In the genomic region with DNA sequence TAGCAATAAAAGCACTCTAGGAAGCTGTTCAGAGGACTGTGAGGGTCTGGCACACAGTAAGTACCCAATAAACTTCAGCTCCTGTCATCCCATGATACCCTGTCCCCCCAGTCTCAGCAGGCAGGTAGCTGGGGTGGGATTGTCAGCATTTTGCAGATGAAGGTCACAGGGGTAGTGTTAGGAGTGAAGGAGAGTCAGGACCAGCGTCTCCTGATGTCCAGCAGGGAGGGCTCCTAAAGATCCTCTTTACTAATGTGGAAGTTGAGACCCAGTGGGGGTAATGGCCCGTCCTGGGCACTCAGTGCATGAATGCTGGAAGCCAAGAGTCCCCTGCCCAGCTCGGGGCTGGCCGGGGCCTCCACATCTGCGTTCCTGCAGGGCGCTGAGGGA, we compare ENCODE assay signal across 1 cellular context.
TF ChIP-seq lines count a peak whose summit lies in the region.

No MANE protein-coding gene starts in this region.

TF ChIP-seq in H1, 55 proteins besides CTCF, POLR2A, EP300 and RAD21:
- no peak for TF ChIP-seq YY1 (IDR thresholded peaks at IDR 0.05; ENCODE audit: low read depth, low read length)
- TF ChIP-seq, protein P1, sequence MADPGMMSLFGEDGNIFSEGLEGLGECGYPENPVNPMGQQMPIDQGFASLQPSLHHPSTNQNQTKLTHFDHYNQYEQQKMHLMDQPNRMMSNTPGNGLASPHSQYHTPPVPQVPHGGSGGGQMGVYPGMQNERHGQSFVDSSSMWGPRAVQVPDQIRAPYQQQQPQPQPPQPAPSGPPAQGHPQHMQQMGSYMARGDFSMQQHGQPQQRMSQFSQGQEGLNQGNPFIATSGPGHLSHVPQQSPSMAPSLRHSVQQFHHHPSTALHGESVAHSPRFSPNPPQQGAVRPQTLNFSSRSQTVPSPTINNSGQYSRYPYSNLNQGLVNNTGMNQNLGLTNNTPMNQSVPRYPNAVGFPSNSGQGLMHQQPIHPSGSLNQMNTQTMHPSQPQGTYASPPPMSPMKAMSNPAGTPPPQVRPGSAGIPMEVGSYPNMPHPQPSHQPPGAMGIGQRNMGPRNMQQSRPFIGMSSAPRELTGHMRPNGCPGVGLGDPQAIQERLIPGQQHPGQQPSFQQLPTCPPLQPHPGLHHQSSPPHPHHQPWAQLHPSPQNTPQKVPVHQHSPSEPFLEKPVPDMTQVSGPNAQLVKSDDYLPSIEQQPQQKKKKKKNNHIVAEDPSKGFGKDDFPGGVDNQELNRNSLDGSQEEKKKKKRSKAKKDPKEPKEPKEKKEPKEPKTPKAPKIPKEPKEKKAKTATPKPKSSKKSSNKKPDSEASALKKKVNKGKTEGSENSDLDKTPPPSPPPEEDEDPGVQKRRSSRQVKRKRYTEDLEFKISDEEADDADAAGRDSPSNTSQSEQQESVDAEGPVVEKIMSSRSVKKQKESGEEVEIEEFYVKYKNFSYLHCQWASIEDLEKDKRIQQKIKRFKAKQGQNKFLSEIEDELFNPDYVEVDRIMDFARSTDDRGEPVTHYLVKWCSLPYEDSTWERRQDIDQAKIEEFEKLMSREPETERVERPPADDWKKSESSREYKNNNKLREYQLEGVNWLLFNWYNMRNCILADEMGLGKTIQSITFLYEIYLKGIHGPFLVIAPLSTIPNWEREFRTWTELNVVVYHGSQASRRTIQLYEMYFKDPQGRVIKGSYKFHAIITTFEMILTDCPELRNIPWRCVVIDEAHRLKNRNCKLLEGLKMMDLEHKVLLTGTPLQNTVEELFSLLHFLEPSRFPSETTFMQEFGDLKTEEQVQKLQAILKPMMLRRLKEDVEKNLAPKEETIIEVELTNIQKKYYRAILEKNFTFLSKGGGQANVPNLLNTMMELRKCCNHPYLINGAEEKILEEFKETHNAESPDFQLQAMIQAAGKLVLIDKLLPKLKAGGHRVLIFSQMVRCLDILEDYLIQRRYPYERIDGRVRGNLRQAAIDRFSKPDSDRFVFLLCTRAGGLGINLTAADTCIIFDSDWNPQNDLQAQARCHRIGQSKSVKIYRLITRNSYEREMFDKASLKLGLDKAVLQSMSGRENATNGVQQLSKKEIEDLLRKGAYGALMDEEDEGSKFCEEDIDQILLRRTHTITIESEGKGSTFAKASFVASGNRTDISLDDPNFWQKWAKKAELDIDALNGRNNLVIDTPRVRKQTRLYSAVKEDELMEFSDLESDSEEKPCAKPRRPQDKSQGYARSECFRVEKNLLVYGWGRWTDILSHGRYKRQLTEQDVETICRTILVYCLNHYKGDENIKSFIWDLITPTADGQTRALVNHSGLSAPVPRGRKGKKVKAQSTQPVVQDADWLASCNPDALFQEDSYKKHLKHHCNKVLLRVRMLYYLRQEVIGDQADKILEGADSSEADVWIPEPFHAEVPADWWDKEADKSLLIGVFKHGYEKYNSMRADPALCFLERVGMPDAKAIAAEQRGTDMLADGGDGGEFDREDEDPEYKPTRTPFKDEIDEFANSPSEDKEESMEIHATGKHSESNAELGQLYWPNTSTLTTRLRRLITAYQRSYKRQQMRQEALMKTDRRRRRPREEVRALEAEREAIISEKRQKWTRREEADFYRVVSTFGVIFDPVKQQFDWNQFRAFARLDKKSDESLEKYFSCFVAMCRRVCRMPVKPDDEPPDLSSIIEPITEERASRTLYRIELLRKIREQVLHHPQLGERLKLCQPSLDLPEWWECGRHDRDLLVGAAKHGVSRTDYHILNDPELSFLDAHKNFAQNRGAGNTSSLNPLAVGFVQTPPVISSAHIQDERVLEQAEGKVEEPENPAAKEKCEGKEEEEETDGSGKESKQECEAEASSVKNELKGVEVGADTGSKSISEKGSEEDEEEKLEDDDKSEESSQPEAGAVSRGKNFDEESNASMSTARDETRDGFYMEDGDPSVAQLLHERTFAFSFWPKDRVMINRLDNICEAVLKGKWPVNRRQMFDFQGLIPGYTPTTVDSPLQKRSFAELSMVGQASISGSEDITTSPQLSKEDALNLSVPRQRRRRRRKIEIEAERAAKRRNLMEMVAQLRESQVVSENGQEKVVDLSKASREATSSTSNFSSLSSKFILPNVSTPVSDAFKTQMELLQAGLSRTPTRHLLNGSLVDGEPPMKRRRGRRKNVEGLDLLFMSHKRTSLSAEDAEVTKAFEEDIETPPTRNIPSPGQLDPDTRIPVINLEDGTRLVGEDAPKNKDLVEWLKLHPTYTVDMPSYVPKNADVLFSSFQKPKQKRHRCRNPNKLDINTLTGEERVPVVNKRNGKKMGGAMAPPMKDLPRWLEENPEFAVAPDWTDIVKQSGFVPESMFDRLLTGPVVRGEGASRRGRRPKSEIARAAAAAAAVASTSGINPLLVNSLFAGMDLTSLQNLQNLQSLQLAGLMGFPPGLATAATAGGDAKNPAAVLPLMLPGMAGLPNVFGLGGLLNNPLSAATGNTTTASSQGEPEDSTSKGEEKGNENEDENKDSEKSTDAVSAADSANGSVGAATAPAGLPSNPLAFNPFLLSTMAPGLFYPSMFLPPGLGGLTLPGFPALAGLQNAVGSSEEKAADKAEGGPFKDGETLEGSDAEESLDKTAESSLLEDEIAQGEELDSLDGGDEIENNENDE (IDR thresholded peaks at IDR 0.05; ENCODE audit: insufficient replicate concordance, low read length): no peak
- TF ChIP-seq BACH1 (IDR thresholded peaks at IDR 0.05; ENCODE audit: low read length): no peak
- TF ChIP-seq RBBP5 (IDR thresholded peaks at IDR 0.05; ENCODE audit: borderline replicate concordance, low read depth, low read length): no peak
- no peak for TF ChIP-seq KDM5A (IDR thresholded peaks at IDR 0.05; ENCODE audit: low read length)
- no peak for TF ChIP-seq ASH2L (IDR thresholded peaks at IDR 0.05; ENCODE audit: low read length)
- TF ChIP-seq SP2 (IDR thresholded peaks at IDR 0.05; ENCODE audit: low read length): no peak
- TF ChIP-seq, protein P2, sequence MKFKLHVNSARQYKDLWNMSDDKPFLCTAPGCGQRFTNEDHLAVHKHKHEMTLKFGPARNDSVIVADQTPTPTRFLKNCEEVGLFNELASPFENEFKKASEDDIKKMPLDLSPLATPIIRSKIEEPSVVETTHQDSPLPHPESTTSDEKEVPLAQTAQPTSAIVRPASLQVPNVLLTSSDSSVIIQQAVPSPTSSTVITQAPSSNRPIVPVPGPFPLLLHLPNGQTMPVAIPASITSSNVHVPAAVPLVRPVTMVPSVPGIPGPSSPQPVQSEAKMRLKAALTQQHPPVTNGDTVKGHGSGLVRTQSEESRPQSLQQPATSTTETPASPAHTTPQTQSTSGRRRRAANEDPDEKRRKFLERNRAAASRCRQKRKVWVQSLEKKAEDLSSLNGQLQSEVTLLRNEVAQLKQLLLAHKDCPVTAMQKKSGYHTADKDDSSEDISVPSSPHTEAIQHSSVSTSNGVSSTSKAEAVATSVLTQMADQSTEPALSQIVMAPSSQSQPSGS (IDR thresholded peaks at IDR 0.05; ENCODE audit: low read length): no peak
- TF ChIP-seq BRCA1 (IDR thresholded peaks at IDR 0.05; ENCODE audit: low read depth, low read length): no peak
- no peak for TF ChIP-seq CREB1 (IDR thresholded peaks at IDR 0.05)
- TF ChIP-seq, protein P3, sequence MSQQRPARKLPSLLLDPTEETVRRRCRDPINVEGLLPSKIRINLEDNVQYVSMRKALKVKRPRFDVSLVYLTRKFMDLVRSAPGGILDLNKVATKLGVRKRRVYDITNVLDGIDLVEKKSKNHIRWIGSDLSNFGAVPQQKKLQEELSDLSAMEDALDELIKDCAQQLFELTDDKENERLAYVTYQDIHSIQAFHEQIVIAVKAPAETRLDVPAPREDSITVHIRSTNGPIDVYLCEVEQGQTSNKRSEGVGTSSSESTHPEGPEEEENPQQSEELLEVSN (IDR thresholded peaks at IDR 0.05): no peak
- no peak for TF ChIP-seq TBP (IDR thresholded peaks at IDR 0.05; ENCODE audit: low read depth, low read length)
- TF ChIP-seq NRF1 (IDR thresholded peaks at IDR 0.05; ENCODE audit: low read depth, low read length): no peak
- TF ChIP-seq, protein P4, sequence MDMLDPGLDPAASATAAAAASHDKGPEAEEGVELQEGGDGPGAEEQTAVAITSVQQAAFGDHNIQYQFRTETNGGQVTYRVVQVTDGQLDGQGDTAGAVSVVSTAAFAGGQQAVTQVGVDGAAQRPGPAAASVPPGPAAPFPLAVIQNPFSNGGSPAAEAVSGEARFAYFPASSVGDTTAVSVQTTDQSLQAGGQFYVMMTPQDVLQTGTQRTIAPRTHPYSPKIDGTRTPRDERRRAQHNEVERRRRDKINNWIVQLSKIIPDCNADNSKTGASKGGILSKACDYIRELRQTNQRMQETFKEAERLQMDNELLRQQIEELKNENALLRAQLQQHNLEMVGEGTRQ (IDR thresholded peaks at IDR 0.05; ENCODE audit: low read length): no peak
- TF ChIP-seq CBX5 (IDR thresholded peaks at IDR 0.05; ENCODE audit: low read depth, low read length): no peak
- no peak for TF ChIP-seq EZH2 (IDR thresholded peaks at IDR 0.05; ENCODE audit: low read depth, low read length, severe bottlenecking)
- no peak for TF ChIP-seq HDAC6 (IDR thresholded peaks at IDR 0.05; ENCODE audit: low read depth, low read length)
- no peak for TF ChIP-seq SRF (IDR thresholded peaks at IDR 0.05; ENCODE audit: low read depth, low read length)
- no peak for TF ChIP-seq KDM1A (IDR thresholded peaks at IDR 0.05; ENCODE audit: borderline replicate concordance, low read length)
